22 cellular contexts compared by ENCODE assay signal in the genomic region with DNA sequence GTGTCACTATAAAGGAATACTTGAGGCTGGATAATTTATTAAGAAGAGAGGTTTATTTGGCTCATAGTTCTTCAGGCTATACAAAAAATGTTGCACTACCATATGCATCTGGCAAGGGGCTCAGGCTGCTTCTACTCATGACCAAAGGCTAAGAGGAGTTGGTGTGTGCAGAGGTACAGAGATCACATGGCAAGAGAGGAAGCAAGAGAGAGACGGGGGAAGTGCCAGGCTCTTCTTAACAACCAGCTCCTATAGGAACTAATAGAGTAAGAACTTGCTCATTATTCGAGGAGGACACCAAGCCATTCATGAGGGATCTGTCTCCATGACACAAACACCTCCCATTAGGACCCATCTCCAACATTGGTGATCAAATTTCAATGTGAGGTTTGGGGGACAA.
"Had no signal": no experiment of that assay in that cellular context is flagged by ENCODE, and none has a peak within 500 bp of the region (broad histone marks: within the 10 kb centered on the region; RNA-seq: fewer than 3 reads in every experiment).

No MANE protein-coding gene starts in this region.

- H3K4me3 ChIP-seq: cardiac muscle cell had no signal

- H3K36me3 Mint-ChIP-seq: activated naive CD8-positive, alpha-beta T cell treated with anti-CD3 and anti-CD28 coated beads for 36 hours had no signal

- H3K36me3 ChIP-seq: brain microvascular endothelial cell, cardiac muscle cell, WERI-Rb-1 had no signal

- H3K4me3 Mint-ChIP-seq: activated CD4-positive, alpha-beta T cell treated with anti-CD3 and anti-CD28 coated beads for 36 hours; activated CD8-positive, alpha-beta T cell treated with anti-CD3 and anti-CD28 coated beads for 36 hours; activated naive CD4-positive, alpha-beta T cell treated with anti-CD3 and anti-CD28 coated beads, Interleukin-2, amount 10 ng/mL, durations not matched to agents 7 days and 5 days; activated naive CD8-positive, alpha-beta T cell treated with anti-CD3 and anti-CD28 coated beads for 36 hours; activated T-cell treated with anti-CD3 and anti-CD28 coated beads, Interleukin-2, amount 50 U/mL, for 72 hours had no signal

- DNase-seq: activated CD4-positive, alpha-beta T cell treated with anti-CD3 and anti-CD28 coated beads for 36 hours; activated CD8-positive, alpha-beta memory T cell treated with anti-CD3 and anti-CD28 coated beads, Interleukin-2, amount 50 U/mL, for 4 hours; activated CD8-positive, alpha-beta T cell treated with anti-CD3 and anti-CD28 coated beads for 36 hours; activated gamma-delta T cell treated with Interleukin-2 at 50 U/mL for 16 hours; activated naive CD4-positive, alpha-beta T cell treated with anti-CD3 and anti-CD28 coated beads, Interleukin-2, amount 10 ng/mL, durations not matched to agents 7 days and 5 days; activated naive CD8-positive, alpha-beta T cell treated with anti-CD3 and anti-CD28 coated beads for 36 hours; activated T-cell treated with anti-CD3 and anti-CD28 coated beads, Interleukin-2, amount 50 U/mL, for 72 hours; brain microvascular endothelial cell; cerebellar nuclear complex; MM.1S; NCI-H1048; NCI-H146; NCI-H187 treated with DMSO at 0.1 percent for 48 hours; NCI-H2081 treated with DMSO at 0.1 percent for 48 hours; NCI-H446; NCI-H524; PC-3; SHP77 treated with DMSO at 0.1 percent for 48 hours; T-helper 1 cell; WERI-Rb-1 had no signal

- H3K27ac Mint-ChIP-seq: activated CD4-positive, alpha-beta T cell treated with anti-CD3 and anti-CD28 coated beads for 36 hours; activated CD8-positive, alpha-beta T cell treated with anti-CD3 and anti-CD28 coated beads for 36 hours; activated naive CD4-positive, alpha-beta T cell treated with anti-CD3 and anti-CD28 coated beads, Interleukin-2, amount 10 ng/mL, durations not matched to agents 7 days and 5 days; activated naive CD8-positive, alpha-beta T cell treated with anti-CD3 and anti-CD28 coated beads for 36 hours; activated T-cell treated with anti-CD3 and anti-CD28 coated beads, Interleukin-2, amount 50 U/mL, for 72 hours; activated T-helper 2 cell treated with anti-CD3 and anti-CD28 coated beads, Interferon-gamma antibody, Interleukin-2, Interleukin-4, amounts not matched to agents 10 μg/mL and 5 μg/mL and 100 μg/mL, durations not matched to agents 14 hours and 24 hours and 36 hours had no signal

- H3K9me3 Mint-ChIP-seq: activated CD8-positive, alpha-beta T cell treated with anti-CD3 and anti-CD28 coated beads for 36 hours; activated T-cell treated with anti-CD3 and anti-CD28 coated beads, Interleukin-2, amount 50 U/mL, for 72 hours; activated T-helper 2 cell treated with anti-CD3 and anti-CD28 coated beads, Interferon-gamma antibody, Interleukin-2, Interleukin-4, amounts not matched to agents 10 μg/mL and 5 μg/mL and 100 μg/mL, durations not matched to agents 14 hours and 24 hours and 36 hours had no signal

- H3K27me3 ChIP-seq: brain microvascular endothelial cell, cardiac muscle cell had no signal

- ATAC-seq: activated CD4-positive, alpha-beta T cell treated with anti-CD3 and anti-CD28 coated beads for 36 hours; activated CD8-positive, alpha-beta T cell treated with anti-CD3 and anti-CD28 coated beads for 36 hours; activated T-cell treated with anti-CD3 and anti-CD28 coated beads, Interleukin-2, amount 50 U/mL, for 72 hours; PC-3 had no signal
